Comparison of ENCODE assay signal across 1 cellular context in the genomic region with DNA sequence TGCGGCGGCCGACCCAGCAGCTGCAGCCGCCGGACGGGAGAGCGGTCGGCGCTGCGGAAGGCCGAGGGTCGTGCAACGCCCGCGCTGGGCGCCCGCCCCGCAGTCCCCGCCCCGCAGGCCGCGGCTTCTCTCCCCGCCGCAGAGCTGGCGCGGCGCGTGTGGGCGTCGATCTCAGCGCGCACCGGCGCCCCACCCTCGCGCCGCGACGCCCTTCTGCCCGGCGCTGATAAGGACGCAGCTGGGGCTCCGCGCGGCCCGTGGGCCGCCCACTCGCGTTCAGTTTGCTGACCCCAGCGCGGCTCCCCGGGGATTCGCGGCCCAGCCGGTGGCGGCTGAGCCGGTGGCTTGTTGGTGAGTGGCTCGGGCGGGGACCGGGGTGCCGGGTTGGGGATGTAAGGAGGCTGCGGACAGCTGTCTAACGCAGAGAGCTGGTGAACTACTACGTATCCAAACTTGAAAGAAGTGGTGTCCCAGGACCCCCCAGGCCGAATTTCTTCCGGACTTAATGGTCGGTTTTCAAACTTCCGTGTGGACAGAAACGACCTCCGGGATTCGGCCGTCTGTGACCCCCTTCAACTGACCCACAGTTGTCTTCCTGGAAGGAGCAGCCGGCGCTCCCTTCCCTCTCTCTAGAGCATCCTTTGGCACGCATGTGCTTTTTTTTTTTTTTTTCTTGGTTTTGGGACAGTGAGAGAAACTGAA.
TF ChIP-seq lines count a peak whose summit lies in the region.

No MANE protein-coding gene starts in this region.

TF ChIP-seq in HCT116, 20 proteins besides CTCF, POLR2A, EP300 and RAD21:
- peak; percentile 80; the same call in 1 of the 2 replicates for TF ChIP-seq EZH2phosphoT487 (IDR thresholded peaks at IDR 0.05; ENCODE audit: borderline replicate concordance)
- TF ChIP-seq ELF1 (IDR thresholded peaks at IDR 0.05; ENCODE audit: borderline replicate concordance, low read depth), result no peak
